ENCODE assay signal across 11 cellular contexts in genomic region chr19:55882626-55883025, GRCh38. TPM values are rescaled to one million over a fixed set of nuclear protein-coding genes. Genes with fewer than 3 reads are reported as not detected.
"Had no signal": no experiment of that assay in that cellular context is flagged by ENCODE, and none has a peak within 500 bp of the region (broad histone marks: within the 10 kb centered on the region; RNA-seq: fewer than 3 reads in every experiment).

No MANE protein-coding gene starts in this region.

- H3K27ac Mint-ChIP-seq: GM23338, H9, HFFc6 had no signal

- H3K9me3 ChIP-seq: HAP-1 had no signal

- H3K4me1 Mint-ChIP-seq: GM23338, H9 had no signal

- H3K27ac ChIP-seq: GM23248 had no signal

- H3K4me3 Mint-ChIP-seq: GM23338, H9, HFFc6 had no signal

- H3K36me3 ChIP-seq: HAP-1 had no signal

- DNase-seq: GM23248, GOT3, H7, H9, HCEC 1CT, HFFc6 had no signal

- H3K4me1 ChIP-seq: HAP-1 had no signal

- H3K4me3 ChIP-seq: GM23248, GM23338, HAP-1 had no signal

- ATAC-seq: GM23338, HCT116 had no signal

RNA-seq across cellular contexts. Expression of gene NLRP4, which starts 46.3 kb away (rescaled TPM):
- total RNA-seq: GM23248, GM23338, H1, H7, H9, HFFc6 had no signal

RNA-seq across cellular contexts. Expression of gene NLRP13, which starts 49.5 kb away (rescaled TPM):
- total RNA-seq: GM23248, GM23338, H1, H4, H7, H9, HFFc6 had no signal

RNA-seq across cellular contexts. Expression of gene NLRP11, which starts 50.8 kb away (rescaled TPM):
- total RNA-seq: GM23248, GM23338, H1, H7, H9 had no signal
